In the genomic region with DNA sequence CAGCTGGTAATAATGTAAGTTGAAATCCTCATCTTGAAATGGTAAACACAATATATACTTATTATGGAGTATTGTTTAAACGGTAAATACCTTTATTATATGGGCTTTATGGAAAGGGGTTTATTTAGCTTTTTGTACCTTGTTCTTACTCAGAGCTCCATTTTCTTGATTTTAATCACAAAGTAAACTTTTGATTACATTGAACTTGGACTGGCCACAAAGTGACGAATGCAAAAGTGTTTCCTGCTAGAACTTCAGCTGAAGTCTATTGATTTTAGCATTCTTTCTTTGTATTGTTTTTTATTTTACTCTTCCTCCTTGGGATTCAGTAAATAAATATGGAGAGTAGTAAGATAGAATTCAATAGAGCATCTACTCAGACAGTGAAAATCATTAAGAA, we compare ENCODE assay signal across 17 cellular contexts. TPM values are rescaled to one million over a fixed set of nuclear protein-coding genes. Genes with fewer than 3 reads are reported as not detected.
DNase-seq lines count a peak whose midpoint lies in the region; ATAC-seq, FAIRE-seq and TF ChIP-seq lines count a peak whose summit lies in the region.
"Had no signal": no experiment of that assay in that cellular context is flagged by ENCODE, and none has a peak within 500 bp of the region (broad histone marks: within the 10 kb centered on the region; RNA-seq: fewer than 3 reads in every experiment).

No MANE protein-coding gene starts in this region.

- no peak for TF ChIP-seq RAD21 in A549 (conservative IDR thresholded peaks at IDR 0.05 in 1 of 2, IDR thresholded peaks at IDR 0.05 in 1 of 2)

- H3K4me2 ChIP-seq in A549 (peak overlapping the region; percentile 79), PC-3 (ENCODE audit: low read length) (peak overlapping the region; percentile 46)
- H3K4me2 ChIP-seq: BLaER1 treated with 17β-estradiol and CSF1 and Interleukin-3, amounts not matched to agents 10 nM and 100 nM had no signal

- no peak for TF ChIP-seq CTCF in A549 (IDR thresholded peaks at IDR 0.05)
- TF ChIP-seq CTCF in PC-3 (conservative IDR thresholded peaks at IDR 0.05; ENCODE audit: low read depth, low read length): no peak

- no peaks in the 10 kb centered on the region for H4K20me1 ChIP-seq in PC-3 (ENCODE audit: low read length)
- H4K20me1 ChIP-seq: BLaER1 treated with 17β-estradiol and CSF1 and Interleukin-3, amounts not matched to agents 10 nM and 100 nM had no signal

- H3K79me2 ChIP-seq in PC-3 (ENCODE audit: low read length): no peaks in the 10 kb centered on the region

- H3K9me2 ChIP-seq in PC-3 (replicated peaks; ENCODE audit: low read length): no peaks in the 10 kb centered on the region

- TF ChIP-seq POLR2A in A549 (IDR thresholded peaks at IDR 0.05; ENCODE audit: low read length): no peak

- peak overlapping the region; percentile 72 to 73; a peak in 5 of 6 replicates for H3K27ac ChIP-seq in A549
- peak overlapping the region; percentile 73 for H3K27ac ChIP-seq in PC-3 (ENCODE audit: low read length)
- no peak overlapping the region for H3K27ac ChIP-seq in small intestine (ENCODE audit: low read depth in 1 of 2, low read length in 1 of 2)
- H3K27ac ChIP-seq: BLaER1 treated with 17β-estradiol and CSF1 and Interleukin-3, amounts not matched to agents 10 nM and 100 nM; GM23248 had no signal

- no peak for ATAC-seq in A549
- ATAC-seq in PC-3: peak; percentile 75
- ATAC-seq in left lobe of liver: peak; percentile 50
- ATAC-seq in HG03571 (IDR thresholded peaks at IDR 0.05; ENCODE audit: unreplicated experiment): no peak
- no peak for ATAC-seq in GM21390 (IDR thresholded peaks at IDR 0.05; ENCODE audit: unreplicated experiment)
- ATAC-seq: HCT116 had no signal

- H3K27me3 ChIP-seq in PC-3 (ENCODE audit: low read length) (no peaks in the 10 kb centered on the region), small intestine (ENCODE audit: control insufficient read depth in 2 of 2, insufficient read depth in 2 of 2, low read length in 2 of 2) (no peaks in the 10 kb centered on the region)
- H3K27me3 ChIP-seq: BLaER1 treated with 17β-estradiol and CSF1 and Interleukin-3, amounts not matched to agents 10 nM and 100 nM had no signal

- no TSS peak for BruUV-seq in PC-3 (replicated peaks; lab: Mats Ljungman, UMichigan)

- no peak for DNase-seq in A549 (ENCODE audit: low read depth in 1 of 2, low spot score in 1 of 2)
- DNase-seq in PC-3: peak; percentile 80
- no peak for DNase-seq in left lobe of liver (ENCODE audit: low spot score)
- DNase-seq in small intestine: peak; percentile 33
- DNase-seq in hippocampal formation (lab: John Stamatoyannopoulos, UW): no peak
- DNase-seq: 8988T; ACHN; CD4-positive, CD25-positive, alpha-beta regulatory T cell; DMS 273 treated with DMSO at 0.1 percent for 48 hours; GM23248 had no signal

- H3K9me3 ChIP-seq in A549: peaks cover 2% of the 10 kb centered on the region; the same call in 1 of the 3 replicates
- no peaks in the 10 kb centered on the region for H3K9me3 ChIP-seq in PC-3 (ENCODE audit: low read length)
- no peaks in the 10 kb centered on the region for H3K9me3 ChIP-seq in small intestine (ENCODE audit: control insufficient read depth, low read depth)

- POLR2A ChIA-PET in A549 (lab: Yijun Ruan, JAX): no interaction called here
- POLR2A ChIA-PET in PC-3 (lab: Charles Lee; ENCODE audit: unreplicated experiment): interaction anchor here (0.6 kb wide), 1 partner anchor 22 kb away, joined by 3 read pairs; no protein-coding TSS in a partner anchor

- peak overlapping the region; percentile 21; the same call in 1 of the 2 replicates for H3K9ac ChIP-seq in PC-3 (ENCODE audit: low read length)
- H3K9ac ChIP-seq: BLaER1 treated with 17β-estradiol and CSF1 and Interleukin-3, amounts not matched to agents 10 nM and 100 nM; GM23248 had no signal

- intact Hi-C loops in PC-3 (cut with micrococcal nuclease): loop anchor here (1.0 kb wide), 1 partner anchor 24 kb away; no protein-coding TSS in a partner anchor

- CTCF ChIA-PET in A549 (lab: Yijun Ruan, JAX): no interaction called here
- CTCF ChIA-PET in PC-3 (lab: Charles Lee): no interaction called here

- H2AFZ ChIP-seq in PC-3 (ENCODE audit: low read length): no peak overlapping the region
- H2AFZ ChIP-seq: GM23248 had no signal

- WGBS in A549 (ENCODE audit: missing lambda C conversion rate): 19% methylated on average over 2 of the region's 2 CpGs
- WGBS in small intestine, 3 donors: 14 to 63% (median 30%) methylated on average over 2 of the region's 2 CpGs

- no peaks in the 10 kb centered on the region for H3F3A ChIP-seq in PC-3 (ENCODE audit: low read length, unreplicated experiment)

- H3K36me3 ChIP-seq in PC-3 (ENCODE audit: low read depth, low read length) (no peaks in the 10 kb centered on the region), small intestine (ENCODE audit: control insufficient read depth in 2 of 2, insufficient read depth in 2 of 2, low read length in 2 of 2) (no peaks in the 10 kb centered on the region)
- H3K36me3 ChIP-seq: BLaER1 treated with 17β-estradiol and CSF1 and Interleukin-3, amounts not matched to agents 10 nM and 100 nM had no signal

- TF ChIP-seq EP300 in A549 (IDR thresholded peaks at IDR 0.05): no peak

- peaks cover 66% of the 10 kb centered on the region for H3K4me1 ChIP-seq in A549
- peaks cover 50% of the 10 kb centered on the region for H3K4me1 ChIP-seq in PC-3 (ENCODE audit: insufficient read depth, low read length)
- H3K4me1 ChIP-seq in small intestine (ENCODE audit: control insufficient read depth in 2 of 2, insufficient read depth in 1 of 2, low read depth in 1 of 2, low read length in 1 of 2): no peaks in the 10 kb centered on the region
- H3K4me1 ChIP-seq: BLaER1 treated with 17β-estradiol and CSF1 and Interleukin-3, amounts not matched to agents 10 nM and 100 nM had no signal

- H3K4me3 ChIP-seq in A549: no peak overlapping the region
- H3K4me3 ChIP-seq in PC-3 (ENCODE audit: low read length): no peak overlapping the region
- H3K4me3 ChIP-seq in small intestine (ENCODE audit: low read depth in 1 of 2, low read length in 2 of 2): no peak overlapping the region
- H3K4me3 ChIP-seq: BLaER1 treated with 17β-estradiol and CSF1 and Interleukin-3, amounts not matched to agents 10 nM and 100 nM; GM23248 had no signal

- FAIRE-seq in A549 (lab: Jason Lieb, UNC): peak; percentile 92
- FAIRE-seq in small intestine (lab: Jason Lieb, UNC): no peak
- FAIRE-seq: H54 had no signal

TF ChIP-seq in A549, 52 proteins besides CTCF, POLR2A, EP300 and RAD21:
- TF ChIP-seq JUN (IDR thresholded peaks at IDR 0.05) (no peak), JUNB (IDR thresholded peaks at IDR 0.05) (no peak), ZC3H11A (IDR thresholded peaks at IDR 0.05) (no peak)
- TF ChIP-seq, protein P1, sequence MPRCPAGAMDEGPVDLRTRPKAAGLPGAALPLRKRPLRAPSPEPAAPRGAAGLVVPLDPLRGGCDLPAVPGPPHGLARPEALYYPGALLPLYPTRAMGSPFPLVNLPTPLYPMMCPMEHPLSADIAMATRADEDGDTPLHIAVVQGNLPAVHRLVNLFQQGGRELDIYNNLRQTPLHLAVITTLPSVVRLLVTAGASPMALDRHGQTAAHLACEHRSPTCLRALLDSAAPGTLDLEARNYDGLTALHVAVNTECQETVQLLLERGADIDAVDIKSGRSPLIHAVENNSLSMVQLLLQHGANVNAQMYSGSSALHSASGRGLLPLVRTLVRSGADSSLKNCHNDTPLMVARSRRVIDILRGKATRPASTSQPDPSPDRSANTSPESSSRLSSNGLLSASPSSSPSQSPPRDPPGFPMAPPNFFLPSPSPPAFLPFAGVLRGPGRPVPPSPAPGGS (IDR thresholded peaks at IDR 0.05): no peak
- TF ChIP-seq, protein P2, sequence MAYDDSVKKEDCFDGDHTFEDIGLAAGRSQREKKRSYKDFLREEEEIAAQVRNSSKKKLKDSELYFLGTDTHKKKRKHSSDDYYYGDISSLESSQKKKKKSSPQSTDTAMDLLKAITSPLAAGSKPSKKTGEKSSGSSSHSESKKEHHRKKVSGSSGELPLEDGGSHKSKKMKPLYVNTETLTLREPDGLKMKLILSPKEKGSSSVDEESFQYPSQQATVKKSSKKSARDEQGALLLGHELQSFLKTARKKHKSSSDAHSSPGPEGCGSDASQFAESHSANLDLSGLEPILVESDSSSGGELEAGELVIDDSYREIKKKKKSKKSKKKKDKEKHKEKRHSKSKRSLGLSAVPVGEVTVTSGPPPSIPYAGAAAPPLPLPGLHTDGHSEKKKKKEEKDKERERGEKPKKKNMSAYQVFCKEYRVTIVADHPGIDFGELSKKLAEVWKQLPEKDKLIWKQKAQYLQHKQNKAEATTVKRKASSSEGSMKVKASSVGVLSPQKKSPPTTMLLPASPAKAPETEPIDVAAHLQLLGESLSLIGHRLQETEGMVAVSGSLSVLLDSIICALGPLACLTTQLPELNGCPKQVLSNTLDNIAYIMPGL (CRISPR knock-in tag; IDR thresholded peaks at IDR 0.05; ENCODE audit: borderline replicate concordance): no peak

RNA-seq across cellular contexts. Expression of a gene that starts 19.8 kb away (rescaled TPM):
- polyA plus RNA-seq in A549 (2011; rRNA removed): 35.7 and 45.0 TPM in 2 replicates
- 4.3 TPM in 2 replicates for polyA plus RNA-seq in A549 (2012; cell fraction: cytosol; rRNA removed)
- polyA plus RNA-seq in A549 (2012; cell fraction: nucleus; rRNA removed): 12.7 and 22.0 TPM in 2 replicates
- 12.7 to 17.0 TPM (median 15.3 TPM) in 3 replicates for polyA plus RNA-seq in A549 (2017; fragmentation: RNase III; extraction: RNeasy Plus Mini Kit Qiagen cat#74134 plus additional on column Dnase treatment)
- polyA minus RNA-seq in A549 (2011; rRNA and poly(A)+ RNA removed): 4.0 and 4.5 TPM in 2 replicates
- 0.18 TPM in 1 of 2 replicates, not detected in the other for total RNA-seq in PC-3 (2014; rRNA removed)
- total RNA-seq in left lobe of liver: 184 TPM
- 100 to 1,000 TPM in 2 of 3 donors, 10 to 100 TPM in 1; 55.5 to 142 (median 101) TPM for polyA plus RNA-seq in small intestine
- total RNA-seq: CD4-positive, CD25-positive, alpha-beta regulatory T cell; Daoy; GM23248 had no signal
- polyA plus RNA-seq: CD4-positive, CD25-positive, alpha-beta regulatory T cell; GM23248; IgD-negative memory B cell had no signal

Comparison
In these comparisons a context has a peak if more than half of its experiments do, and no peak if none do; other contexts are left out.
1. ATAC-seq: peak in PC-3 (single experiment) and left lobe of liver (single experiment); none in A549 (0 of 2), HG03571 (single experiment) and GM21390 (single experiment).
2. DNase-seq: peak in PC-3 (single experiment) and small intestine (single experiment); none in A549 (0 of 2), left lobe of liver (single experiment) and hippocampal formation (0 of 2).
3. H3K27ac ChIP-seq: peak in A549 (2 of 2) and PC-3 (single experiment); none in small intestine (0 of 2).
4. RNA of a gene that starts 19.8 kb away (total RNA-seq): 184 TPM in left lobe of liver (single experiment); 0.18 TPM in PC-3; every median in the first group is over 100 times any median in the second.